Comparison of ENCODE assay signal across 26 cellular contexts in genomic region chr4:33881176-33881575, GRCh38.
"Had no signal": no experiment of that assay in that cellular context is flagged by ENCODE, and none has a peak within 500 bp of the region (broad histone marks: within the 10 kb centered on the region; RNA-seq: fewer than 3 reads in every experiment).

No MANE protein-coding gene starts in this region.

- ATAC-seq: natural killer cell; psoas muscle; right cardiac atrium; right lobe of liver; stimulated activated effector memory CD8-positive, alpha-beta T cell treated with anti-CD3 and anti-CD28 coated beads, Interleukin-12 subunit alpha, Interleukin-12 subunit beta, amount 100 ng/mL, for 72 hours; stimulated activated naive B cell treated with anti-CD40 and anti-IgM and Interleukin-4, amounts not matched to agents 10 μg/mL and 1 μg/mL and 100 μg/mL, for 72 hours had no signal

- DNase-seq: natural killer cell; occipital lobe; ovary; posterior cingulate gyrus; psoas muscle; right cardiac atrium; right lobe of liver; sigmoid colon; small intestine; stimulated activated CD4-positive, alpha-beta T cell treated with anti-CD3 and anti-CD28 coated beads, Interleukin-15, amount 100 ng/mL, for 24 hours; stimulated activated CD4-positive, alpha-beta T cell treated with anti-CD3 and anti-CD28 coated beads, Interleukin-2, amount 100 ng/mL, for 24 hours; stimulated activated CD4-positive, alpha-beta T cell treated with anti-CD3 and anti-CD28 coated beads, Interleukin-2, amount 100 ng/mL, for 48 hours; stimulated activated CD4-positive, alpha-beta T cell treated with anti-CD3 and anti-CD28 coated beads, Interleukin-4, amount 100 ng/mL, for 24 hours; stimulated activated naive B cell treated with anti-CD40 and anti-IgM and Interleukin-4, amounts not matched to agents 10 μg/mL and 1 μg/mL and 100 μg/mL, for 72 hours; stimulated activated naive CD4-positive, alpha-beta T cell treated with Interleukin-2 at 50 U/mL for 16 hours; stomach; thyroid gland; trophoblast cell; upper lobe of left lung had no signal

- H3K27ac ChIP-seq: neural progenitor cell, ovary, parathyroid adenoma, psoas muscle, right lobe of liver, sigmoid colon, stomach, suprapubic skin, thoracic aorta, thyroid gland, tibial nerve, upper lobe of left lung, vagina had no signal
